8 cellular contexts compared by ENCODE assay signal in genomic region chr3:13479332-13479581, GRCh38. TPM values are rescaled to one million over a fixed set of nuclear protein-coding genes. Genes with fewer than 3 reads are reported as not detected.
DNase-seq lines count a peak whose midpoint lies in the region; ATAC-seq and TF ChIP-seq lines count a peak whose summit lies in the region.

No MANE protein-coding gene starts in this region.

- no peaks in the 10 kb centered on the region for H3K36me3 ChIP-seq in PC-3 (ENCODE audit: low read depth, low read length)
- H3K36me3 ChIP-seq in brain microvascular endothelial cell (replicated peaks), result no peaks in the 10 kb centered on the region

- POLR2A ChIA-PET in PC-3 (lab: Charles Lee; ENCODE audit: unreplicated experiment), result interaction anchor here (0.6 kb wide), 1 partner anchor 181 kb away, joined by 6 read pairs; no protein-coding TSS in a partner anchor

- in situ Hi-C loops in brain microvascular endothelial cell (cut with HindIII; ENCODE audit: low pct_ligation_motif_present, low sequenced_read_pairs), result no loop called here

- no peaks in the 10 kb centered on the region for H4K20me1 ChIP-seq in PC-3 (ENCODE audit: low read length)

- H3K27me3 ChIP-seq in PC-3 (ENCODE audit: low read length) (no peaks in the 10 kb centered on the region), brain microvascular endothelial cell (replicated peaks) (no peaks in the 10 kb centered on the region)

- BruUV-seq in PC-3 (replicated peaks; lab: Mats Ljungman, UMichigan), result no TSS peak

- H3K79me2 ChIP-seq in PC-3 (ENCODE audit: low read length), result no peaks in the 10 kb centered on the region

- intact Hi-C loops in PC-3 (cut with micrococcal nuclease), result no loop called here

- CTCF ChIA-PET in PC-3 (lab: Charles Lee), result no interaction called here

- peak; percentile 18 for ATAC-seq in PC-3

- H3K9ac ChIP-seq in PC-3 (ENCODE audit: low read length), result peak overlapping the region; percentile 86

- H3K27ac ChIP-seq in PC-3 (ENCODE audit: low read length) (no peak overlapping the region), brain microvascular endothelial cell (no peak overlapping the region)

- H3K4me1 ChIP-seq in PC-3 (ENCODE audit: insufficient read depth, low read length), result peaks cover 23% of the 10 kb centered on the region

- H3K4me2 ChIP-seq in PC-3 (ENCODE audit: low read length), result peak overlapping the region; percentile 97

- no peak for TF ChIP-seq CTCF in PC-3 (conservative IDR thresholded peaks at IDR 0.05; ENCODE audit: low read depth, low read length)
- TF ChIP-seq CTCF in brain microvascular endothelial cell (IDR thresholded peaks at IDR 0.05; ENCODE audit: low read depth, low read length, missing control alignments), result no peak

- H3K9me2 ChIP-seq in PC-3 (replicated peaks; ENCODE audit: low read length), result no peaks in the 10 kb centered on the region

- DNase-seq in NCI-H2171 treated with DMSO at 0.1 percent for 48 hours (lab: John Stamatoyannopoulos, UW), result peak; percentile 33
- no peak for DNase-seq in NCI-H2171 (lab: John Stamatoyannopoulos, UW)
- DNase-seq in PC-3, result peak; percentile 33
- DNase-seq in brain microvascular endothelial cell, result no peak
- DNase-seq in inferior parietal cortex (ENCODE audit: extremely low spot score), result peak; percentile 88
- peak; percentile 47 for DNase-seq in stimulated activated CD4-positive, alpha-beta T cell treated with anti-CD3 and anti-CD28 coated beads, Interleukin-12 subunit alpha, Interleukin-12 subunit beta, amount 100 ng/mL, for 4 hours
- DNase-seq in NCI-H1694 treated with DMSO at 0.1 percent for 48 hours (lab: John Stamatoyannopoulos, UW), result no peak
- no peak for DNase-seq in DMS114 treated with DMSO at 0.1 percent for 48 hours (lab: John Stamatoyannopoulos, UW; ENCODE audit: unreplicated experiment)

- peak overlapping the region; percentile 88 for H3K4me3 ChIP-seq in PC-3 (ENCODE audit: low read length)
- peak overlapping the region; percentile 73 for H3K4me3 ChIP-seq in brain microvascular endothelial cell (ENCODE audit: low read depth, low read length)

- H2AFZ ChIP-seq in PC-3 (ENCODE audit: low read length), result peak overlapping the region; percentile 96

- no peaks in the 10 kb centered on the region for H3F3A ChIP-seq in PC-3 (ENCODE audit: low read length, unreplicated experiment)

- no peaks in the 10 kb centered on the region for H3K9me3 ChIP-seq in PC-3 (ENCODE audit: low read length)

RNA-seq across cellular contexts. Expression of gene HDAC11, which starts 0.8 kb away (rescaled TPM):
- total RNA-seq in PC-3 (2014; rRNA removed), result 21.8 and 24.2 TPM in 2 replicates

RNA-seq across cellular contexts. Expression of gene NUP210, which starts 59.1 kb away (rescaled TPM):
- total RNA-seq in PC-3 (2014; rRNA removed), result 64.0 and 75.3 TPM in 2 replicates

Comparison
In these comparisons a context has a peak if more than half of its experiments do, and no peak if none do; other contexts are left out.
1. DNase-seq: peak in NCI-H2171 treated with DMSO at 0.1 percent for 48 hours (single experiment), PC-3 (single experiment), inferior parietal cortex (single experiment) and stimulated activated CD4-positive, alpha-beta T cell treated with anti-CD3 and anti-CD28 coated beads, Interleukin-12 subunit alpha, Interleukin-12 subunit beta, amount 100 ng/mL, for 4 hours (single experiment); none in NCI-H2171 (single experiment), brain microvascular endothelial cell (single experiment), NCI-H1694 treated with DMSO at 0.1 percent for 48 hours (single experiment) and DMS114 treated with DMSO at 0.1 percent for 48 hours (single experiment).